38 cellular contexts compared by ENCODE assay signal in genomic region chr11:55624531-55624930, GRCh38. TPM values are rescaled to one million over a fixed set of nuclear protein-coding genes. Genes with fewer than 3 reads are reported as not detected.
"Had no signal": no experiment of that assay in that cellular context is flagged by ENCODE, and none has a peak within 500 bp of the region (broad histone marks: within the 10 kb centered on the region; RNA-seq: fewer than 3 reads in every experiment).

No MANE protein-coding gene starts in this region.

- H3K4me1 ChIP-seq: adrenal gland, body of pancreas, breast epithelium had no signal

- H3K4me3 ChIP-seq: adrenal gland, body of pancreas, breast epithelium, cardiac muscle cell had no signal

- H3K36me3 ChIP-seq: adrenal gland, brain microvascular endothelial cell, breast epithelium, cardiac muscle cell had no signal

- DNase-seq: activated B cell treated with CpG ODN at 0.5 μM for 24 hours; activated CD4-positive, alpha-beta memory T cell treated with anti-CD3 and anti-CD28 coated beads for 36 hours; activated CD4-positive, alpha-beta T cell treated with anti-CD3 and anti-CD28 coated beads for 4 hours; activated CD4-positive, alpha-beta T cell treated with anti-CD3 and anti-CD28 coated beads, Interleukin-2, amount 10 ng/mL, durations not matched to agents 24 days and 14 days; activated CD4-positive, alpha-beta T cell treated with anti-CD3 and anti-CD28 coated beads, Interleukin-2, amount 50 U/mL, for 1 hour; activated CD4-positive, alpha-beta T cell treated with anti-CD3 and anti-CD28 coated beads, Interleukin-2, amount 50 U/mL, for 4 hours; activated CD4-positive, CD25-positive, alpha-beta regulatory T cell treated with anti-CD3 and anti-CD28 coated beads, Interleukin-2, amount 50 U/mL, for 72 hours; activated CD8-positive, alpha-beta memory T cell treated with anti-CD3 and anti-CD28 coated beads, Interleukin-2, amount 50 U/mL, for 4 hours; activated CD8-positive, alpha-beta T cell treated with anti-CD3 and anti-CD28 coated beads for 36 hours; activated effector memory CD4-positive, alpha-beta T cell treated with anti-CD3 and anti-CD28 coated beads, Interleukin-2, amount 50 U/mL, for 16 hours; activated gamma-delta T cell treated with Interleukin-2 at 50 U/mL for 16 hours; activated naive CD4-positive, alpha-beta T cell; activated naive CD4-positive, alpha-beta T cell treated with anti-CD3 and anti-CD28 coated beads for 36 hours; activated naive CD4-positive, alpha-beta T cell treated with anti-CD3 and anti-CD28 coated beads, Interleukin-2, amount 50 U/mL, for 16 hours; activated naive CD8-positive, alpha-beta T cell treated with anti-CD3 and anti-CD28 coated beads for 36 hours; activated T-cell treated with anti-CD3 and anti-CD28 coated beads for 4 hours; activated T-cell treated with anti-CD3 and anti-CD28 coated beads, Interleukin-2, amount 50 U/mL, for 1 hour; activated T-cell treated with anti-CD3 and anti-CD28 coated beads, Interleukin-2, amount 50 U/mL, for 4 hours; activated T-cell treated with anti-CD3 and anti-CD28 coated beads, Interleukin-2, amount 50 U/mL, for 72 hours; adrenal gland; amniotic stem cell; aorta; body of pancreas; brain microvascular endothelial cell; caudate nucleus; cerebellar nuclear complex; T-helper 2 cell; T-helper 9 cell had no signal

- FAIRE-seq: astrocyte, TTC549 had no signal

- H3K27me3 ChIP-seq: adrenal gland, body of pancreas, brain microvascular endothelial cell, breast epithelium, cardiac muscle cell had no signal

- H3K9me3 ChIP-seq: adrenal gland had no signal

- ATAC-seq: activated CD8-positive, alpha-beta T cell treated with anti-CD3 and anti-CD28 coated beads for 36 hours; activated naive CD4-positive, alpha-beta T cell treated with anti-CD3 and anti-CD28 coated beads, Interleukin-2, amount 50 U/mL, for 72 hours; activated T-cell treated with anti-CD3 and anti-CD28 coated beads, Interleukin-2, amount 50 U/mL, for 4 hours; activated T-cell treated with anti-CD3 and anti-CD28 coated beads, Interleukin-2, amount 50 U/mL, for 72 hours; activated T-helper 17 cell treated with anti-CD3 and anti-CD28 coated beads, Interleukin-2, amount 50 U/mL, for 72 hours; body of pancreas had no signal

- H3K27ac ChIP-seq: adrenal gland, body of pancreas, brain microvascular endothelial cell, breast epithelium, cardiac muscle cell, VCaP had no signal

RNA-seq across cellular contexts. Expression of gene OR4P4, which starts 10.4 kb away (rescaled TPM):
- total RNA-seq: activated B cell treated with CpG ODN at 0.5 μM for 24 hours; activated CD4-positive, alpha-beta memory T cell treated with anti-CD3 and anti-CD28 coated beads for 36 hours; activated CD4-positive, alpha-beta T cell treated with anti-CD3 and anti-CD28 coated beads, Interleukin-2, amount 10 ng/mL, durations not matched to agents 24 days and 14 days; activated CD8-positive, alpha-beta memory T cell treated with anti-CD3 and anti-CD28 coated beads for 36 hours; activated CD8-positive, alpha-beta T cell treated with anti-CD3 and anti-CD28 coated beads for 36 hours; activated naive CD4-positive, alpha-beta T cell treated with anti-CD3 and anti-CD28 coated beads for 36 hours; activated naive CD4-positive, alpha-beta T cell treated with anti-CD3 and anti-CD28 coated beads, Interleukin-2, amount 50 U/mL, for 72 hours; activated naive CD8-positive, alpha-beta T cell treated with anti-CD3 and anti-CD28 coated beads for 36 hours; activated T-cell treated with anti-CD3 and anti-CD28 coated beads, Interleukin-2, amount 50 U/mL, for 4 hours; activated T-cell treated with anti-CD3 and anti-CD28 coated beads, Interleukin-2, amount 50 U/mL, for 72 hours; activated T-helper 1 cell treated with anti-CD3 and anti-CD28 coated beads, Interleukin-12 subunit alpha, Interleukin-12 subunit beta, Interleukin-2, Interleukin-4 antibody, amounts not matched to agents 30 ng/mL and 10 ng/mL and 1 ng/mL, durations not matched to agents 14 hours and 24 hours and 36 hours; activated T-helper 17 cell treated with anti-CD3 and anti-CD28 coated beads, Interleukin-2, amount 50 U/mL, for 72 hours; adrenal gland; aorta; astrocyte; body of pancreas; breast epithelium; cardiac muscle cell; chondrocyte had no signal
- polyA plus RNA-seq: adrenal gland, aorta, cardiac muscle cell had no signal

RNA-seq across cellular contexts. Expression of gene OR4C11, which starts 17.1 kb away (rescaled TPM):
- total RNA-seq: activated B cell treated with CpG ODN at 0.5 μM for 24 hours; activated CD4-positive, alpha-beta memory T cell treated with anti-CD3 and anti-CD28 coated beads for 36 hours; activated CD4-positive, alpha-beta T cell treated with anti-CD3 and anti-CD28 coated beads, Interleukin-2, amount 10 ng/mL, durations not matched to agents 24 days and 14 days; activated CD8-positive, alpha-beta memory T cell treated with anti-CD3 and anti-CD28 coated beads for 36 hours; activated CD8-positive, alpha-beta T cell treated with anti-CD3 and anti-CD28 coated beads for 36 hours; activated naive CD4-positive, alpha-beta T cell treated with anti-CD3 and anti-CD28 coated beads for 36 hours; activated naive CD4-positive, alpha-beta T cell treated with anti-CD3 and anti-CD28 coated beads, Interleukin-2, amount 50 U/mL, for 72 hours; activated naive CD8-positive, alpha-beta T cell treated with anti-CD3 and anti-CD28 coated beads for 36 hours; activated T-cell treated with anti-CD3 and anti-CD28 coated beads, Interleukin-2, amount 50 U/mL, for 4 hours; activated T-cell treated with anti-CD3 and anti-CD28 coated beads, Interleukin-2, amount 50 U/mL, for 72 hours; activated T-helper 1 cell treated with anti-CD3 and anti-CD28 coated beads, Interleukin-12 subunit alpha, Interleukin-12 subunit beta, Interleukin-2, Interleukin-4 antibody, amounts not matched to agents 30 ng/mL and 10 ng/mL and 1 ng/mL, durations not matched to agents 14 hours and 24 hours and 36 hours; activated T-helper 17 cell treated with anti-CD3 and anti-CD28 coated beads, Interleukin-2, amount 50 U/mL, for 72 hours; adrenal gland; aorta; astrocyte; body of pancreas; breast epithelium; cardiac muscle cell; chondrocyte had no signal
- polyA plus RNA-seq: adrenal gland, aorta, cardiac muscle cell had no signal

RNA-seq across cellular contexts. Expression of gene OR4S2, which starts 23.6 kb away (rescaled TPM):
- total RNA-seq: activated B cell treated with CpG ODN at 0.5 μM for 24 hours; activated CD4-positive, alpha-beta memory T cell treated with anti-CD3 and anti-CD28 coated beads for 36 hours; activated CD4-positive, alpha-beta T cell treated with anti-CD3 and anti-CD28 coated beads, Interleukin-2, amount 10 ng/mL, durations not matched to agents 24 days and 14 days; activated CD8-positive, alpha-beta memory T cell treated with anti-CD3 and anti-CD28 coated beads for 36 hours; activated CD8-positive, alpha-beta T cell treated with anti-CD3 and anti-CD28 coated beads for 36 hours; activated naive CD4-positive, alpha-beta T cell treated with anti-CD3 and anti-CD28 coated beads for 36 hours; activated naive CD4-positive, alpha-beta T cell treated with anti-CD3 and anti-CD28 coated beads, Interleukin-2, amount 50 U/mL, for 72 hours; activated naive CD8-positive, alpha-beta T cell treated with anti-CD3 and anti-CD28 coated beads for 36 hours; activated T-cell treated with anti-CD3 and anti-CD28 coated beads, Interleukin-2, amount 50 U/mL, for 4 hours; activated T-cell treated with anti-CD3 and anti-CD28 coated beads, Interleukin-2, amount 50 U/mL, for 72 hours; activated T-helper 1 cell treated with anti-CD3 and anti-CD28 coated beads, Interleukin-12 subunit alpha, Interleukin-12 subunit beta, Interleukin-2, Interleukin-4 antibody, amounts not matched to agents 30 ng/mL and 10 ng/mL and 1 ng/mL, durations not matched to agents 14 hours and 24 hours and 36 hours; activated T-helper 17 cell treated with anti-CD3 and anti-CD28 coated beads, Interleukin-2, amount 50 U/mL, for 72 hours; adrenal gland; aorta; astrocyte; body of pancreas; breast epithelium; cardiac muscle cell; chondrocyte had no signal
- polyA plus RNA-seq: adrenal gland, cardiac muscle cell had no signal

RNA-seq across cellular contexts. Expression of gene OR4C6, which starts 37.5 kb away (rescaled TPM):
- total RNA-seq: activated B cell treated with CpG ODN at 0.5 μM for 24 hours; activated CD4-positive, alpha-beta memory T cell treated with anti-CD3 and anti-CD28 coated beads for 36 hours; activated CD4-positive, alpha-beta T cell treated with anti-CD3 and anti-CD28 coated beads, Interleukin-2, amount 10 ng/mL, durations not matched to agents 24 days and 14 days; activated CD8-positive, alpha-beta memory T cell treated with anti-CD3 and anti-CD28 coated beads for 36 hours; activated CD8-positive, alpha-beta T cell treated with anti-CD3 and anti-CD28 coated beads for 36 hours; activated naive CD4-positive, alpha-beta T cell treated with anti-CD3 and anti-CD28 coated beads for 36 hours; activated naive CD4-positive, alpha-beta T cell treated with anti-CD3 and anti-CD28 coated beads, Interleukin-2, amount 50 U/mL, for 72 hours; activated naive CD8-positive, alpha-beta T cell treated with anti-CD3 and anti-CD28 coated beads for 36 hours; activated T-cell treated with anti-CD3 and anti-CD28 coated beads, Interleukin-2, amount 50 U/mL, for 4 hours; activated T-cell treated with anti-CD3 and anti-CD28 coated beads, Interleukin-2, amount 50 U/mL, for 72 hours; activated T-helper 1 cell treated with anti-CD3 and anti-CD28 coated beads, Interleukin-12 subunit alpha, Interleukin-12 subunit beta, Interleukin-2, Interleukin-4 antibody, amounts not matched to agents 30 ng/mL and 10 ng/mL and 1 ng/mL, durations not matched to agents 14 hours and 24 hours and 36 hours; activated T-helper 17 cell treated with anti-CD3 and anti-CD28 coated beads, Interleukin-2, amount 50 U/mL, for 72 hours; adrenal gland; aorta; astrocyte; body of pancreas; breast epithelium; cardiac muscle cell; chondrocyte had no signal
- polyA plus RNA-seq: adrenal gland, aorta, cardiac muscle cell had no signal

RNA-seq across cellular contexts. Expression of gene OR4C16, which starts 52.6 kb away (rescaled TPM):
- total RNA-seq: activated B cell treated with CpG ODN at 0.5 μM for 24 hours; activated CD4-positive, alpha-beta memory T cell treated with anti-CD3 and anti-CD28 coated beads for 36 hours; activated CD4-positive, alpha-beta T cell treated with anti-CD3 and anti-CD28 coated beads, Interleukin-2, amount 10 ng/mL, durations not matched to agents 24 days and 14 days; activated CD8-positive, alpha-beta memory T cell treated with anti-CD3 and anti-CD28 coated beads for 36 hours; activated CD8-positive, alpha-beta T cell treated with anti-CD3 and anti-CD28 coated beads for 36 hours; activated naive CD4-positive, alpha-beta T cell treated with anti-CD3 and anti-CD28 coated beads for 36 hours; activated naive CD4-positive, alpha-beta T cell treated with anti-CD3 and anti-CD28 coated beads, Interleukin-2, amount 50 U/mL, for 72 hours; activated naive CD8-positive, alpha-beta T cell treated with anti-CD3 and anti-CD28 coated beads for 36 hours; activated T-cell treated with anti-CD3 and anti-CD28 coated beads, Interleukin-2, amount 50 U/mL, for 4 hours; activated T-cell treated with anti-CD3 and anti-CD28 coated beads, Interleukin-2, amount 50 U/mL, for 72 hours; activated T-helper 1 cell treated with anti-CD3 and anti-CD28 coated beads, Interleukin-12 subunit alpha, Interleukin-12 subunit beta, Interleukin-2, Interleukin-4 antibody, amounts not matched to agents 30 ng/mL and 10 ng/mL and 1 ng/mL, durations not matched to agents 14 hours and 24 hours and 36 hours; activated T-helper 17 cell treated with anti-CD3 and anti-CD28 coated beads, Interleukin-2, amount 50 U/mL, for 72 hours; adrenal gland; aorta; astrocyte; body of pancreas; breast epithelium; cardiac muscle cell; chondrocyte had no signal
- polyA plus RNA-seq: adrenal gland, aorta, cardiac muscle cell had no signal
